8 cellular contexts compared by ENCODE assay signal in genomic region chr1:116538527-116538926, GRCh38. TPM values are rescaled to one million over a fixed set of nuclear protein-coding genes. Genes with fewer than 3 reads are reported as not detected.
DNase-seq lines count a peak whose midpoint lies in the region; ATAC-seq and TF ChIP-seq lines count a peak whose summit lies in the region.

No MANE protein-coding gene starts in this region.

- peak; percentile 91 to 92 for ATAC-seq in activated CD4-positive, CD25-positive, alpha-beta regulatory T cell treated with anti-CD3 and anti-CD28 coated beads, Interleukin-2, amount 50 U/mL, for 24 hours
- ATAC-seq in esophagus mucosa = peak; percentile 30

- no peak overlapping the region for H3K4me3 Mint-ChIP-seq in HFFc6

- H3K36me3 Mint-ChIP-seq in HFFc6 (ENCODE audit: low read depth) = peaks cover 42% of the 10 kb centered on the region

- no peak for DNase-seq in activated CD4-positive, CD25-positive, alpha-beta regulatory T cell treated with anti-CD3 and anti-CD28 coated beads, Interleukin-2, amount 50 U/mL, for 72 hours
- peak; percentile 53 for DNase-seq in HFFc6
- DNase-seq in NCI-H524 treated with DMSO at 0.1 percent for 48 hours (lab: John Stamatoyannopoulos, UW) = peak; percentile 98
- no peak for DNase-seq in dedifferentiated amniotic fluid mesenchymal stem cell (ENCODE audit: extremely low spot score)
- DNase-seq in DMS79 (lab: John Stamatoyannopoulos, UW) = no peak
- DNase-seq in cerebellum (ENCODE audit: low spot score) = no peak

- no peak for TF ChIP-seq CTCF in HFFc6 (IDR thresholded peaks at IDR 0.05)

- H3K9me3 Mint-ChIP-seq in HFFc6 = no peaks in the 10 kb centered on the region

- H3K4me1 Mint-ChIP-seq in HFFc6 (ENCODE audit: low read depth) = peaks cover 55% of the 10 kb centered on the region

- no peaks in the 10 kb centered on the region for H3K27me3 Mint-ChIP-seq in HFFc6 (ENCODE audit: insufficient read depth)

- no peak overlapping the region for H3K27ac Mint-ChIP-seq in HFFc6

RNA-seq across cellular contexts. Expression of gene CD58, which starts 32.3 kb away (rescaled TPM):
- total RNA-seq in HFFc6 (2021; fragmentation: NEBNext Ultra II Directional; extraction: Animal tissue kit (Norgen Biotek cat#: 25700)) = 1 to 10 TPM; 6.6 to 9.5 (median 8.5) TPM
- total RNA-seq in esophagus mucosa (19.8 TPM), cerebellum (7.7 TPM)

Comparison
In these comparisons a context has a peak if more than half of its experiments do, and no peak if none do; other contexts are left out.
1. DNase-seq: peak in HFFc6 (single experiment) and NCI-H524 treated with DMSO at 0.1 percent for 48 hours (single experiment); none in activated CD4-positive, CD25-positive, alpha-beta regulatory T cell treated with anti-CD3 and anti-CD28 coated beads, Interleukin-2, amount 50 U/mL, for 72 hours (single experiment), dedifferentiated amniotic fluid mesenchymal stem cell (single experiment), DMS79 (single experiment) and cerebellum (single experiment).